Comparison of ENCODE assay signal across 11 cellular contexts in the genomic region with DNA sequence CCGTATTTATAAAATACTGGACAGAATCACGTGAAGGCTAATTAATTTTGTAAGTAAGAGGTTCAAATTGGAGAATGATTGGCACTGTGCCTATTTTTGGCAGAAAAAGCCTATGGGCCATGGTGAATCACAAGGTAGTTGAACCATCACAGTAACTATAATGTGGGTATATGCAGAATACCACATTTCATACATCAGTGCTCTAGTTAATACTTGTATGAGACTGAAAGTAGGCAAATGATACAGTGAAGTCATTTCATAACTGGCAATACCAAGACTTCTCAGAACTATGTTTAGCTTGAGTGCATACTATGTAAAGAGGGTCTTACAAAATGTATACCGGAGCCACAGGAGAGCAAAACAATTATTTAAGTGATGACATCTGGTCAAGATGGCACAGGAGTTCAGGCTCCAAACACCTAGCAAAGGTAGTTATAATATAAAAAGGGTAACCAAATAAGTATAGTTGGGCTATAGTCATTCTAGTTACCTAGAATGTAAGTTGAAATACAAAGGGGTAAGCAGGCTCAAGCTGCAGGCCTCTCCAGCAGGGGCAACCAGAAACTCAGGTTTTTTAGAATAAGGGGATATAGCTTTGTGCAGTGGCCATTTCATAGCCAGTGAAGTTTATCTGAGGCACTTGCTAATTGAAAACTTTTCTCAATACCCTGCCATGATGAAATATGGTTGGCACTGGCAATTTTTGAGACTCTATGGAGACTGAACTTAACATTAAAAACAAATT. TPM values are rescaled to one million over a fixed set of nuclear protein-coding genes. Genes with fewer than 3 reads are reported as not detected.
DNase-seq lines count a peak whose midpoint lies in the region; ATAC-seq and TF ChIP-seq lines count a peak whose summit lies in the region.
"Had no signal": no experiment of that assay in that cellular context is flagged by ENCODE, and none has a peak within 500 bp of the region (broad histone marks: within the 10 kb centered on the region; RNA-seq: fewer than 3 reads in every experiment).

No MANE protein-coding gene starts in this region.

- intact Hi-C loops in body of pancreas (cut with DNase I): no loop called here
- intact Hi-C loops in Calu3 (cut with micrococcal nuclease; ENCODE audit: unreplicated experiment): no loop called here

- peaks cover 26% of the 10 kb centered on the region for H3K4me1 ChIP-seq in body of pancreas
- H3K4me1 ChIP-seq in smooth muscle cell (ENCODE audit: low read depth): no peaks in the 10 kb centered on the region
- H3K4me1 ChIP-seq: testis had no signal

- H3K9me3 ChIP-seq in body of pancreas (no peaks in the 10 kb centered on the region), smooth muscle cell (replicated peaks; ENCODE audit: low read depth) (no peaks in the 10 kb centered on the region)
- H3K9me3 ChIP-seq: testis had no signal

- peaks cover under 1% of the 10 kb centered on the region for H3K36me3 Mint-ChIP-seq in Calu3 (ENCODE audit: insufficient read depth, unreplicated experiment)

- no peak overlapping the region for H3K27ac Mint-ChIP-seq in Calu3 (ENCODE audit: unreplicated experiment)

- H4K20me1 ChIP-seq in smooth muscle cell (ENCODE audit: low read depth): no peaks in the 10 kb centered on the region

- H3F3A ChIP-seq in smooth muscle cell (ENCODE audit: low read depth): no peaks in the 10 kb centered on the region

- TF ChIP-seq POLR2A in GM18505 (IDR thresholded peaks at IDR 0.05; ENCODE audit: borderline replicate concordance, extremely low read depth, insufficient read depth, insufficient read length): no peak
- TF ChIP-seq POLR2A in body of pancreas (IDR thresholded peaks at IDR 0.05): no peak

- TF ChIP-seq CTCF in body of pancreas (IDR thresholded peaks at IDR 0.05) (no peak), smooth muscle cell (IDR thresholded peaks at IDR 0.05; ENCODE audit: borderline replicate concordance, insufficient read depth, poor library complexity, severe bottlenecking) (no peak), Calu3 (IDR thresholded peaks at IDR 0.05; ENCODE audit: unreplicated experiment) (no peak)

- BruUV-seq in Calu3 (replicated peaks; lab: Mats Ljungman, UMichigan): no TSS peak

- CTCF ChIA-PET in Calu3 (lab: Charles Lee): no interaction called here

- no peaks in the 10 kb centered on the region for H3K27me3 Mint-ChIP-seq in Calu3 (ENCODE audit: unreplicated experiment)

- no peak overlapping the region for H3K4me3 Mint-ChIP-seq in Calu3 (ENCODE audit: low read depth, unreplicated experiment)

- H3K27ac ChIP-seq in body of pancreas (peak overlapping the region; percentile 2 to 71 (median 48)), smooth muscle cell (ENCODE audit: low read depth) (no peak overlapping the region)
- H3K27ac ChIP-seq: SK-N-MC, testis had no signal

- no peak overlapping the region for H3K4me3 ChIP-seq in body of pancreas
- no peak overlapping the region for H3K4me3 ChIP-seq in smooth muscle cell
- H3K4me3 ChIP-seq: SK-N-MC, testis had no signal

- peaks cover 25% of the 10 kb centered on the region for H3K4me1 Mint-ChIP-seq in Calu3 (ENCODE audit: low read depth, unreplicated experiment)

- H3K36me3 ChIP-seq in body of pancreas (replicated peaks in 1 of 2; ENCODE audit: insufficient read depth in 1 of 2, low read depth in 2 of 2) (no peaks in the 10 kb centered on the region), smooth muscle cell (ENCODE audit: low read depth) (no peaks in the 10 kb centered on the region)

- H3K79me2 ChIP-seq in smooth muscle cell (ENCODE audit: low read depth): no peaks in the 10 kb centered on the region

- ATAC-seq in GM18505 (IDR thresholded peaks at IDR 0.05; ENCODE audit: unreplicated experiment) (peak; percentile 93), GM21381 (IDR thresholded peaks at IDR 0.05; ENCODE audit: unreplicated experiment) (peak; percentile 87), HG03159 (IDR thresholded peaks at IDR 0.05; ENCODE audit: unreplicated experiment) (peak; percentile 90), body of pancreas (peak; percentile 16)

- H3K9me3 Mint-ChIP-seq in Calu3 (ENCODE audit: low read depth, unreplicated experiment): no peaks in the 10 kb centered on the region

- H3K9ac ChIP-seq in smooth muscle cell (ENCODE audit: low read depth): no peak overlapping the region

- H3K4me2 ChIP-seq in smooth muscle cell: no peak overlapping the region

- DNase-seq in body of pancreas: no peak
- no peak for DNase-seq in NCI-H1930 (lab: John Stamatoyannopoulos, UW)
- DNase-seq in NCI-H2227 treated with DMSO at 0.1 percent for 48 hours (lab: John Stamatoyannopoulos, UW): no peak
- DNase-seq in smooth muscle cell (lab: John Stamatoyannopoulos, UW; ENCODE audit: unreplicated experiment): no peak
- DNase-seq in Calu3: no peak
- DNase-seq: anterior cingulate cortex, testis had no signal

- H3K27me3 ChIP-seq in body of pancreas (no peaks in the 10 kb centered on the region), smooth muscle cell (ENCODE audit: low read depth) (no peaks in the 10 kb centered on the region)
- H3K27me3 ChIP-seq: testis had no signal

- H2AFZ ChIP-seq in smooth muscle cell (ENCODE audit: low read depth): no peak overlapping the region

- WGBS in body of pancreas, 2 donors: 74 to 78% methylated on average over 3 of the region's 3 CpGs
- WGBS in smooth muscle cell (ENCODE audit: low lambda C conversion rate): 93% methylated on average over 3 of the region's 3 CpGs

RNA-seq across cellular contexts. Expression of a gene that starts 19.1 kb away (rescaled TPM):
- total RNA-seq in body of pancreas (10 to 100 TPM; 26.4 to 31.9 TPM), smooth muscle cell (2.3 TPM in 1 of 2 replicates, not detected in the other), Calu3 (2022) (48.6 and 53.8 TPM in 2 replicates)
- polyA plus RNA-seq in smooth muscle cell: 0.83 TPM in 1 of 2 replicates, not detected in the other

Comparison
In these comparisons a context has a peak if more than half of its experiments do, and no peak if none do; other contexts are left out.
1. ATAC-seq: peak in every context shown above with its lines; median percentile 93 in GM18505; 90 in HG03159; 87 in GM21381; 16 in body of pancreas.